Comparison of ENCODE assay signal across 22 cellular contexts in genomic region chr19:28429356-28429755, GRCh38.
DNase-seq lines count a peak whose midpoint lies in the region; ATAC-seq, FAIRE-seq and TF ChIP-seq lines count a peak whose summit lies in the region.
"Had no signal": no experiment of that assay in that cellular context is flagged by ENCODE, and none has a peak within 500 bp of the region (broad histone marks: within the 10 kb centered on the region; RNA-seq: fewer than 3 reads in every experiment).

No MANE protein-coding gene starts in this region.

- H3K27ac ChIP-seq in DND-41 (ENCODE audit: low read length) (0 out of 2 replicates have a peak overlapping the region, but pooled peaks have one; percentile 7), K562 (ENCODE audit: extremely low read depth, low read depth, low read length) (no peak overlapping the region), GM23338 (ENCODE audit: low read depth) (no peak overlapping the region)

- TF ChIP-seq RAD21 in K562 (CRISPR knock-in tag; conservative IDR thresholded peaks at IDR 0.05 in 1 of 2, IDR thresholded peaks at IDR 0.05 in 1 of 2) = no peak

- no peak for TF ChIP-seq EP300 in K562 (IDR thresholded peaks at IDR 0.05; ENCODE audit: low read length)

- no peak overlapping the region for H3K4me3 Mint-ChIP-seq in stimulated activated naive B cell treated with anti-CD40 and anti-IgM and Interleukin-4, amounts not matched to agents 10 μg/mL and 1 μg/mL and 100 μg/mL, for 72 hours
- H3K4me3 Mint-ChIP-seq in GM23338 = no peak overlapping the region
- H3K4me3 Mint-ChIP-seq: B cell, T-helper 17 cell had no signal

- H4K20me1 ChIP-seq in DND-41 (ENCODE audit: insufficient read depth, low read length) = no peaks in the 10 kb centered on the region
- H4K20me1 ChIP-seq in K562 (replicated peaks; ENCODE audit: control insufficient read depth, insufficient read depth, low read length) = peaks cover 3% of the 10 kb centered on the region; the same call in 1 of the 2 replicates
- no peaks in the 10 kb centered on the region for H4K20me1 ChIP-seq in GM23338 (replicated peaks; ENCODE audit: insufficient read depth)

- H3K4me1 Mint-ChIP-seq in stimulated activated naive B cell treated with anti-CD40 and anti-IgM and Interleukin-4, amounts not matched to agents 10 μg/mL and 1 μg/mL and 100 μg/mL, for 72 hours = peaks cover 8 to 19% of the 10 kb centered on the region in 2 donors
- H3K4me1 Mint-ChIP-seq in GM23338 = peaks cover 31% of the 10 kb centered on the region
- H3K4me1 Mint-ChIP-seq: T-helper 17 cell had no signal

- H3K9me3 Mint-ChIP-seq in stimulated activated naive B cell treated with anti-CD40 and anti-IgM and Interleukin-4, amounts not matched to agents 10 μg/mL and 1 μg/mL and 100 μg/mL, for 72 hours = peaks cover 16 to 22% of the 10 kb centered on the region in 2 donors
- peaks cover 42% of the 10 kb centered on the region for H3K9me3 Mint-ChIP-seq in GM23338

- POLR2A ChIA-PET in K562 (lab: Yijun Ruan, JAX) = no interaction called here

- H3K9me3 ChIP-seq in DND-41 (ENCODE audit: insufficient read depth, low read length, severe bottlenecking) = no peaks in the 10 kb centered on the region
- no peaks in the 10 kb centered on the region for H3K9me3 ChIP-seq in K562 (replicated peaks; ENCODE audit: control insufficient read depth, insufficient read depth, low read depth, low read length)
- H3K9me3 ChIP-seq: SK-N-SH had no signal

- H3K36me3 ChIP-seq in DND-41 (ENCODE audit: insufficient read depth, low read length) (no peaks in the 10 kb centered on the region), K562 (ENCODE audit: control insufficient read depth, insufficient read depth, low read length) (peaks cover 57% of the 10 kb centered on the region), GM23338 (ENCODE audit: insufficient read depth) (no peaks in the 10 kb centered on the region)

- H3K27ac Mint-ChIP-seq in stimulated activated naive B cell treated with anti-CD40 and anti-IgM and Interleukin-4, amounts not matched to agents 10 μg/mL and 1 μg/mL and 100 μg/mL, for 72 hours = no peak overlapping the region
- H3K27ac Mint-ChIP-seq in GM23338 = no peak overlapping the region
- H3K27ac Mint-ChIP-seq: B cell, T-helper 17 cell had no signal

- no peak for ATAC-seq in DND-41 (ENCODE audit: insufficient read depth, low read depth)
- ATAC-seq in K562 = no peak
- ATAC-seq in stimulated activated naive B cell treated with anti-CD40 and anti-IgM and Interleukin-4, amounts not matched to agents 10 μg/mL and 1 μg/mL and 100 μg/mL, for 72 hours (replicated peaks) = peak; percentile 22 to 62
- ATAC-seq in GM23338 = no peak
- ATAC-seq: T-helper 17 cell had no signal

- H3K9me1 ChIP-seq in K562 (ENCODE audit: control insufficient read depth, insufficient read depth, low read length) = no peaks in the 10 kb centered on the region

- in situ Hi-C loops in K562 (cut with MboI) = no loop called here

- CTCF ChIA-PET in K562 (lab: Yijun Ruan, JAX; ENCODE audit: low intra/inter-chr PET ratio) = no interaction called here

- intact Hi-C loops in K562 (cut with micrococcal nuclease) = no loop called here

- FAIRE-seq in K562 (lab: Jason Lieb, UNC) (no peak), D721Med (lab: Jason Lieb, UNC) (no peak)
- FAIRE-seq: GM18507, HTR-8/SVneo, RCC 7860 had no signal

- H3K4me2 ChIP-seq in DND-41 (ENCODE audit: insufficient read depth, low read length) (no peak overlapping the region), K562 (ENCODE audit: insufficient read depth, low read length) (no peak overlapping the region), GM23338 (no peak overlapping the region)
- H3K4me2 ChIP-seq: SK-N-SH had no signal

- 88% methylated on average over 3 of the region's 3 CpGs for WGBS in K562 (ENCODE audit: insufficient coverage, low coverage, missing lambda C conversion rate)

- H2AFZ ChIP-seq in DND-41 (ENCODE audit: low read depth, low read length) = no peak overlapping the region
- no peak overlapping the region for H2AFZ ChIP-seq in K562 (ENCODE audit: low read depth, low read length)
- no peak overlapping the region for H2AFZ ChIP-seq in GM23338

- H3K36me3 Mint-ChIP-seq in stimulated activated naive B cell treated with anti-CD40 and anti-IgM and Interleukin-4, amounts not matched to agents 10 μg/mL and 1 μg/mL and 100 μg/mL, for 72 hours = peaks cover 2 to 3% of the 10 kb centered on the region in 2 donors
- H3K36me3 Mint-ChIP-seq in GM23338 (ENCODE audit: low read depth) = peaks cover 30% of the 10 kb centered on the region

- no peaks in the 10 kb centered on the region for H3K79me2 ChIP-seq in DND-41 (ENCODE audit: insufficient read depth, low read length)
- H3K79me2 ChIP-seq in K562 (ENCODE audit: control insufficient read depth, insufficient read depth, low read length) = no peaks in the 10 kb centered on the region
- H3K79me2 ChIP-seq in GM23338 (replicated peaks; ENCODE audit: insufficient read depth) = no peaks in the 10 kb centered on the region

- H3K4me1 ChIP-seq in DND-41 (ENCODE audit: insufficient read depth, low read length) (peaks cover 52% of the 10 kb centered on the region), K562 (replicated peaks in 1 of 2; ENCODE audit: control insufficient read depth in 2 of 2, insufficient read depth in 2 of 2, low read length in 2 of 2) (peaks cover 0 to 9% of the 10 kb centered on the region in 2 experiments; a peak in 4 of 5 replicates), GM23338 (ENCODE audit: insufficient read depth) (peaks cover 31% of the 10 kb centered on the region)

- DNase-seq in DND-41 = no peak
- DNase-seq in NAMALWA (ENCODE audit: low spot score) = peak; percentile 53
- no peak for DNase-seq in K562 (ENCODE audit: extremely low read depth in 1 of 4, low spot score in 3 of 4)
- no peak for DNase-seq in stimulated activated naive B cell treated with anti-CD40 and anti-IgM and Interleukin-4, amounts not matched to agents 10 μg/mL and 1 μg/mL and 100 μg/mL, for 72 hours
- no peak for DNase-seq in GM23338 (ENCODE audit: low spot score)
- DNase-seq in amygdala (lab: John Stamatoyannopoulos, UW) = no peak
- DNase-seq in D721Med (ENCODE audit: insufficient read length, low spot score) = no peak
- DNase-seq: Calu3, DMS153, H7, KBM-7, NCI-H1105, NCI-H1436 treated with DMSO at 0.1 percent for 48 hours, NCI-H1930, NCI-H446, NCI-H524 treated with DMSO at 0.1 percent for 48 hours, SK-N-SH, T-helper 17 cell had no signal

- H3K9ac ChIP-seq in DND-41 (ENCODE audit: low read depth, low read length) (no peak overlapping the region), K562 (ENCODE audit: insufficient read depth in 1 of 2, low read depth in 2 of 2, low read length in 2 of 2) (no peak overlapping the region)
- H3K9ac ChIP-seq: SK-N-SH had no signal

- H3K4me3 ChIP-seq in DND-41 (ENCODE audit: low read depth in 1 of 2, low read length in 2 of 2) (no peak overlapping the region), K562 (no peak overlapping the region), GM23338 (no peak overlapping the region)

- TF ChIP-seq POLR2A in K562 (conservative IDR thresholded peaks at IDR 0.05) = no peak; the same call in 1 of the 2 replicates

- peaks cover 8% of the 10 kb centered on the region in 2 donors for H3K27me3 Mint-ChIP-seq in stimulated activated naive B cell treated with anti-CD40 and anti-IgM and Interleukin-4, amounts not matched to agents 10 μg/mL and 1 μg/mL and 100 μg/mL, for 72 hours
- H3K27me3 Mint-ChIP-seq in GM23338 (ENCODE audit: insufficient read depth, low read depth, poor library complexity) = peaks cover 16% of the 10 kb centered on the region
- H3K27me3 Mint-ChIP-seq: B cell, T-helper 17 cell had no signal

- no peak for TF ChIP-seq CTCF in DND-41 (IDR thresholded peaks at IDR 0.05; ENCODE audit: borderline replicate concordance, extremely low read depth, low read length, poor library complexity, severe bottlenecking)
- no peak for TF ChIP-seq CTCF in K562 (IDR thresholded peaks at IDR 0.05 in 2 of 3, conservative IDR thresholded peaks at IDR 0.05 in 1 of 3; ENCODE audit: insufficient read depth in 2 of 3, low read depth in 1 of 3, low read length in 3 of 3)
- TF ChIP-seq CTCF in GM23338 (conservative IDR thresholded peaks at IDR 0.05; ENCODE audit: low read depth in 2 of 2) = no peak
- no peak for TF ChIP-seq CTCF in D721Med (IDR thresholded peaks at IDR 0.05; ENCODE audit: insufficient read depth, missing control alignments)

- H3K27me3 ChIP-seq in DND-41 (ENCODE audit: insufficient read depth, low read length, poor library complexity) = no peaks in the 10 kb centered on the region
- no peaks in the 10 kb centered on the region for H3K27me3 ChIP-seq in K562 (ENCODE audit: control insufficient read depth in 2 of 2, insufficient read depth in 2 of 2, low read length in 2 of 2)
- H3K27me3 ChIP-seq in GM23338 (ENCODE audit: insufficient read depth) = no peaks in the 10 kb centered on the region

- no TSS peak for BruUV-seq in K562 (replicated peaks; lab: Mats Ljungman, UMichigan)

- peaks cover 12% of the 10 kb centered on the region for H3K9me2 ChIP-seq in GM23338 (ENCODE audit: insufficient read depth)
- H3K9me2 ChIP-seq: SK-N-SH had no signal

- H3F3A ChIP-seq in GM23338 (replicated peaks; ENCODE audit: low read depth) = no peaks in the 10 kb centered on the region

TF ChIP-seq in K562, 482 proteins besides CTCF, POLR2A, EP300 and RAD21 (continues in another document):
- 0 out of 2 replicates have a peak, but pooled peaks have one; percentile 11 for TF ChIP-seq ATF2 (CRISPR knock-in tag; IDR thresholded peaks at IDR 0.05)
- TF ChIP-seq ZZZ3 (IDR thresholded peaks at IDR 0.05) = no peak

TF ChIP-seq in GM23338, 12 proteins besides CTCF, POLR2A, EP300 and RAD21:
- no peak for TF ChIP-seq STAT1 (IDR thresholded peaks at IDR 0.05; ENCODE audit: unreplicated experiment)

Comparison
In these comparisons a context has a peak if more than half of its experiments do, and no peak if none do; other contexts are left out.
1. ATAC-seq: peak in stimulated activated naive B cell treated with anti-CD40 and anti-IgM and Interleukin-4, amounts not matched to agents 10 μg/mL and 1 μg/mL and 100 μg/mL, for 72 hours (2 of 2); none in DND-41 (single experiment), K562 (single experiment) and GM23338 (single experiment).